Comparison of ENCODE assay signal across 4 cellular contexts in the genomic region with DNA sequence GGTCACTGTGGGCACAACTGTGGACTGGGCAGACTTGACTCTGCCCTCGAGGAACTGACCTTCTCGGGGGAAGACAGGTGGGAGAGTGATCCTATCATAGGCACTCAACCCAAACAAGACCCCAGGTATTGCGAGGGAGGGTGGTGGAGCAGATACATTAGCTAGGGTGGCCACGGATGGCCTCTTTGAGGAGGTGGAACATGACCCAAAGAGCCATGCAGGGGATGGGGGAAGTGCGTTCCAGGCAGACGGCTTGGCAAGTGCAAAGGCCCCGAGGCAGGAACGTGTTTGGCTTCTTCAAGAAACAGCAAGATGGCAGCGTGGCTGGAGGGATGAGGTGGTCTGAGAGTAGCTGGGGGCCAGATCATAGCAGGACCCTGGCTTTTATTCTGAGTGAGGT.
A peak's percentile ranks its signal among the peaks of the same experiment; 100 is the strongest.
TF ChIP-seq lines count a peak whose summit lies in the region.

No MANE protein-coding gene starts in this region.

TF ChIP-seq in HEK293, 187 proteins besides CTCF, POLR2A, EP300 and RAD21:
- TF ChIP-seq, protein P1, sequence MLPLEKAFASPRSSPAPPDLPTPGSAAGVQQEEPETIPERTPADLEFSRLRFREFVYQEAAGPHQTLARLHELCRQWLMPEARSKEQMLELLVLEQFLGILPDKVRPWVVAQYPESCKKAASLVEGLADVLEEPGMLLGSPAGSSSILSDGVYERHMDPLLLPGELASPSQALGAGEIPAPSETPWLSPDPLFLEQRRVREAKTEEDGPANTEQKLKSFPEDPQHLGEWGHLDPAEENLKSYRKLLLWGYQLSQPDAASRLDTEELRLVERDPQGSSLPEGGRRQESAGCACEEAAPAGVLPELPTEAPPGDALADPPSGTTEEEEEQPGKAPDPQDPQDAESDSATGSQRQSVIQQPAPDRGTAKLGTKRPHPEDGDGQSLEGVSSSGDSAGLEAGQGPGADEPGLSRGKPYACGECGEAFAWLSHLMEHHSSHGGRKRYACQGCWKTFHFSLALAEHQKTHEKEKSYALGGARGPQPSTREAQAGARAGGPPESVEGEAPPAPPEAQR (tag by site-specific recombination; IDR thresholded peaks at IDR 0.05) = no peak
- TF ChIP-seq ZNF623 (tag by site-specific recombination; IDR thresholded peaks at IDR 0.05) (peak; percentile 84), ZFP3 (tag by site-specific recombination; IDR thresholded peaks at IDR 0.05; ENCODE audit: low read depth) (no peak), ZNF701 (tag by site-specific recombination; IDR thresholded peaks at IDR 0.05) (no peak), ZNF404 (tag by site-specific recombination; IDR thresholded peaks at IDR 0.05) (no peak)
TF ChIP-seq in HEK293: peak in this region for 1.

TF ChIP-seq in WTC11, 78 proteins besides CTCF, POLR2A, EP300 and RAD21 (continues in another document):
- no peak for TF ChIP-seq CBFB (CRISPR knock-in tag; IDR thresholded peaks at IDR 0.05; ENCODE audit: low read depth)
- TF ChIP-seq, protein P2, sequence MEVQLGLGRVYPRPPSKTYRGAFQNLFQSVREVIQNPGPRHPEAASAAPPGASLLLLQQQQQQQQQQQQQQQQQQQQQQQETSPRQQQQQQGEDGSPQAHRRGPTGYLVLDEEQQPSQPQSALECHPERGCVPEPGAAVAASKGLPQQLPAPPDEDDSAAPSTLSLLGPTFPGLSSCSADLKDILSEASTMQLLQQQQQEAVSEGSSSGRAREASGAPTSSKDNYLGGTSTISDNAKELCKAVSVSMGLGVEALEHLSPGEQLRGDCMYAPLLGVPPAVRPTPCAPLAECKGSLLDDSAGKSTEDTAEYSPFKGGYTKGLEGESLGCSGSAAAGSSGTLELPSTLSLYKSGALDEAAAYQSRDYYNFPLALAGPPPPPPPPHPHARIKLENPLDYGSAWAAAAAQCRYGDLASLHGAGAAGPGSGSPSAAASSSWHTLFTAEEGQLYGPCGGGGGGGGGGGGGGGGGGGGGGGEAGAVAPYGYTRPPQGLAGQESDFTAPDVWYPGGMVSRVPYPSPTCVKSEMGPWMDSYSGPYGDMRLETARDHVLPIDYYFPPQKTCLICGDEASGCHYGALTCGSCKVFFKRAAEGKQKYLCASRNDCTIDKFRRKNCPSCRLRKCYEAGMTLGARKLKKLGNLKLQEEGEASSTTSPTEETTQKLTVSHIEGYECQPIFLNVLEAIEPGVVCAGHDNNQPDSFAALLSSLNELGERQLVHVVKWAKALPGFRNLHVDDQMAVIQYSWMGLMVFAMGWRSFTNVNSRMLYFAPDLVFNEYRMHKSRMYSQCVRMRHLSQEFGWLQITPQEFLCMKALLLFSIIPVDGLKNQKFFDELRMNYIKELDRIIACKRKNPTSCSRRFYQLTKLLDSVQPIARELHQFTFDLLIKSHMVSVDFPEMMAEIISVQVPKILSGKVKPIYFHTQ (CRISPR knock-in tag; IDR thresholded peaks at IDR 0.05) = no peak
- no peak for TF ChIP-seq ZNF396 (CRISPR knock-in tag; IDR thresholded peaks at IDR 0.05; ENCODE audit: borderline replicate concordance)
- TF ChIP-seq, protein P3, sequence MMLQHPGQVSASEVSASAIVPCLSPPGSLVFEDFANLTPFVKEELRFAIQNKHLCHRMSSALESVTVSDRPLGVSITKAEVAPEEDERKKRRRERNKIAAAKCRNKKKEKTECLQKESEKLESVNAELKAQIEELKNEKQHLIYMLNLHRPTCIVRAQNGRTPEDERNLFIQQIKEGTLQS (CRISPR knock-in tag; conservative IDR thresholded peaks at IDR 0.05) = no peak
- TF ChIP-seq, protein P4, sequence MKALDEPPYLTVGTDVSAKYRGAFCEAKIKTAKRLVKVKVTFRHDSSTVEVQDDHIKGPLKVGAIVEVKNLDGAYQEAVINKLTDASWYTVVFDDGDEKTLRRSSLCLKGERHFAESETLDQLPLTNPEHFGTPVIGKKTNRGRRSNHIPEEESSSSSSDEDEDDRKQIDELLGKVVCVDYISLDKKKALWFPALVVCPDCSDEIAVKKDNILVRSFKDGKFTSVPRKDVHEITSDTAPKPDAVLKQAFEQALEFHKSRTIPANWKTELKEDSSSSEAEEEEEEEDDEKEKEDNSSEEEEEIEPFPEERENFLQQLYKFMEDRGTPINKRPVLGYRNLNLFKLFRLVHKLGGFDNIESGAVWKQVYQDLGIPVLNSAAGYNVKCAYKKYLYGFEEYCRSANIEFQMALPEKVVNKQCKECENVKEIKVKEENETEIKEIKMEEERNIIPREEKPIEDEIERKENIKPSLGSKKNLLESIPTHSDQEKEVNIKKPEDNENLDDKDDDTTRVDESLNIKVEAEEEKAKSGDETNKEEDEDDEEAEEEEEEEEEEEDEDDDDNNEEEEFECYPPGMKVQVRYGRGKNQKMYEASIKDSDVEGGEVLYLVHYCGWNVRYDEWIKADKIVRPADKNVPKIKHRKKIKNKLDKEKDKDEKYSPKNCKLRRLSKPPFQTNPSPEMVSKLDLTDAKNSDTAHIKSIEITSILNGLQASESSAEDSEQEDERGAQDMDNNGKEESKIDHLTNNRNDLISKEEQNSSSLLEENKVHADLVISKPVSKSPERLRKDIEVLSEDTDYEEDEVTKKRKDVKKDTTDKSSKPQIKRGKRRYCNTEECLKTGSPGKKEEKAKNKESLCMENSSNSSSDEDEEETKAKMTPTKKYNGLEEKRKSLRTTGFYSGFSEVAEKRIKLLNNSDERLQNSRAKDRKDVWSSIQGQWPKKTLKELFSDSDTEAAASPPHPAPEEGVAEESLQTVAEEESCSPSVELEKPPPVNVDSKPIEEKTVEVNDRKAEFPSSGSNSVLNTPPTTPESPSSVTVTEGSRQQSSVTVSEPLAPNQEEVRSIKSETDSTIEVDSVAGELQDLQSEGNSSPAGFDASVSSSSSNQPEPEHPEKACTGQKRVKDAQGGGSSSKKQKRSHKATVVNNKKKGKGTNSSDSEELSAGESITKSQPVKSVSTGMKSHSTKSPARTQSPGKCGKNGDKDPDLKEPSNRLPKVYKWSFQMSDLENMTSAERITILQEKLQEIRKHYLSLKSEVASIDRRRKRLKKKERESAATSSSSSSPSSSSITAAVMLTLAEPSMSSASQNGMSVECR (CRISPR knock-in tag; IDR thresholded peaks at IDR 0.05; ENCODE audit: borderline replicate concordance) = no peak
- no peak for TF ChIP-seq TEAD4 (CRISPR knock-in tag; IDR thresholded peaks at IDR 0.05)

TF ChIP-seq in H1, 55 proteins besides CTCF, POLR2A, EP300 and RAD21:
- no peak for TF ChIP-seq CHD2 (IDR thresholded peaks at IDR 0.05; ENCODE audit: low read length)
- no peak for TF ChIP-seq CBX8 (IDR thresholded peaks at IDR 0.05; ENCODE audit: borderline replicate concordance, low read depth, low read length)
- no peak for TF ChIP-seq TEAD4 (IDR thresholded peaks at IDR 0.05; ENCODE audit: low read depth, low read length)
- peak; percentile 33; the same call in 1 of the 2 replicates for TF ChIP-seq KDM1A (IDR thresholded peaks at IDR 0.05; ENCODE audit: borderline replicate concordance, low read length)

TF ChIP-seq in SK-N-SH, 30 proteins besides CTCF, POLR2A, EP300 and RAD21:
- TF ChIP-seq, protein P5, sequence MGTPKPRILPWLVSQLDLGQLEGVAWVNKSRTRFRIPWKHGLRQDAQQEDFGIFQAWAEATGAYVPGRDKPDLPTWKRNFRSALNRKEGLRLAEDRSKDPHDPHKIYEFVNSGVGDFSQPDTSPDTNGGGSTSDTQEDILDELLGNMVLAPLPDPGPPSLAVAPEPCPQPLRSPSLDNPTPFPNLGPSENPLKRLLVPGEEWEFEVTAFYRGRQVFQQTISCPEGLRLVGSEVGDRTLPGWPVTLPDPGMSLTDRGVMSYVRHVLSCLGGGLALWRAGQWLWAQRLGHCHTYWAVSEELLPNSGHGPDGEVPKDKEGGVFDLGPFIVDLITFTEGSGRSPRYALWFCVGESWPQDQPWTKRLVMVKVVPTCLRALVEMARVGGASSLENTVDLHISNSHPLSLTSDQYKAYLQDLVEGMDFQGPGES (IDR thresholded peaks at IDR 0.05; ENCODE audit: low read depth, low read length) = no peak
- TF ChIP-seq, protein P6, sequence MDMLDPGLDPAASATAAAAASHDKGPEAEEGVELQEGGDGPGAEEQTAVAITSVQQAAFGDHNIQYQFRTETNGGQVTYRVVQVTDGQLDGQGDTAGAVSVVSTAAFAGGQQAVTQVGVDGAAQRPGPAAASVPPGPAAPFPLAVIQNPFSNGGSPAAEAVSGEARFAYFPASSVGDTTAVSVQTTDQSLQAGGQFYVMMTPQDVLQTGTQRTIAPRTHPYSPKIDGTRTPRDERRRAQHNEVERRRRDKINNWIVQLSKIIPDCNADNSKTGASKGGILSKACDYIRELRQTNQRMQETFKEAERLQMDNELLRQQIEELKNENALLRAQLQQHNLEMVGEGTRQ (IDR thresholded peaks at IDR 0.05; ENCODE audit: borderline replicate concordance, low read depth, low read length) = no peak
- TF ChIP-seq FOXJ3 (CRISPR knock-in tag; IDR thresholded peaks at IDR 0.05) (no peak), EZH2phosphoT487 (IDR thresholded peaks at IDR 0.05; ENCODE audit: borderline replicate concordance, low read depth) (no peak)
